ENCODE assay signal across 12 cellular contexts in genomic region chr15:58506064-58506490, GRCh38.
DNase-seq lines count a peak whose midpoint lies in the region; ATAC-seq and TF ChIP-seq lines count a peak whose summit lies in the region.
"Had no signal": no experiment of that assay in that cellular context is flagged by ENCODE, and none has a peak within 500 bp of the region (broad histone marks: within the 10 kb centered on the region; RNA-seq: fewer than 3 reads in every experiment).

No MANE protein-coding gene starts in this region.

- H3K27ac ChIP-seq in BLaER1 treated with 17β-estradiol and CSF1 and Interleukin-3, amounts not matched to agents 10 nM and 100 nM: peak overlapping the region in 4 of 11 experiments; percentile 18 to 50 (median 42); a peak in 6 of 22 replicates
- H3K27ac ChIP-seq in IMR-90 (ENCODE audit: insufficient read depth, low read length) (no peak overlapping the region), mammary epithelial cell (ENCODE audit: insufficient read depth, low read depth, low read length) (no peak overlapping the region)

- no peaks in the 10 kb centered on the region for H3K79me1 ChIP-seq in IMR-90 (ENCODE audit: low read depth in 1 of 2, low read length in 2 of 2)

- no peak overlapping the region for H3K23ac ChIP-seq in IMR-90 (ENCODE audit: low read depth, low read length)

- H4K8ac ChIP-seq in IMR-90 (ENCODE audit: low read depth in 2 of 2, low read length in 2 of 2): peak overlapping the region in 1 of 2 experiments; percentile 34; a peak in 1 of 4 replicates

- H3K4ac ChIP-seq in IMR-90 (ENCODE audit: low read depth, low read length): peak overlapping the region; percentile 65

- peak overlapping the region; percentile 2 to 83 (median 42); a peak in 21 of 22 replicates for H3K4me2 ChIP-seq in BLaER1 treated with 17β-estradiol and CSF1 and Interleukin-3, amounts not matched to agents 10 nM and 100 nM
- H3K4me2 ChIP-seq in IMR-90 (ENCODE audit: low read depth, low read length) (no peak overlapping the region), mammary epithelial cell (ENCODE audit: insufficient read depth, low read depth, low read length) (peak overlapping the region; percentile 4)

- peak overlapping the region; percentile 17 for H2AK9ac ChIP-seq in IMR-90 (replicated peaks; ENCODE audit: low read depth, low read length, poor library complexity)

- no peak overlapping the region for H3K18ac ChIP-seq in IMR-90 (ENCODE audit: low read depth, low read length)

- in situ Hi-C loops in IMR-90 (cut with MboI; ENCODE audit: low sequenced_read_pairs): no loop called here
- in situ Hi-C loops in mammary epithelial cell (cut with MboI; ENCODE audit: low sequenced_read_pairs in 2 of 2): no loop called here

- H3K36me3 ChIP-seq in BLaER1 treated with 17β-estradiol and CSF1 and Interleukin-3, amounts not matched to agents 10 nM and 100 nM: no peaks in the 10 kb centered on the region; a peak in 1 of 22 replicates
- H3K36me3 ChIP-seq in IMR-90 (ENCODE audit: control insufficient read depth, insufficient read depth, low read length) (no peaks in the 10 kb centered on the region), mammary epithelial cell (ENCODE audit: insufficient read depth, low read length) (no peaks in the 10 kb centered on the region), mucosa of descending colon (ENCODE audit: low read depth) (no peaks in the 10 kb centered on the region)

- peaks cover 38% of the 10 kb centered on the region for H3K27me3 Mint-ChIP-seq in stimulated activated memory B cell treated with anti-CD40 and anti-IgM and Interleukin-4, amounts not matched to agents 10 μg/mL and 1 μg/mL and 100 μg/mL, for 72 hours
- H3K27me3 Mint-ChIP-seq: stimulated activated naive CD8-positive, alpha-beta T cell treated with anti-CD3 and anti-CD28 coated beads, Interleukin-15, Interleukin-2, amounts not matched to agents 100 ng/mL and 50 ng/mL, for 24 hours had no signal

- H3K9ac ChIP-seq in BLaER1 treated with 17β-estradiol and CSF1 and Interleukin-3, amounts not matched to agents 10 nM and 100 nM: 0 out of 22 replicates have a peak overlapping the region, but pooled peaks of 1 of the 11 experiments have one; percentile 5
- no peak overlapping the region for H3K9ac ChIP-seq in IMR-90 (ENCODE audit: low read depth, low read length)
- H3K9ac ChIP-seq in mammary epithelial cell (ENCODE audit: insufficient read depth, low read length): no peak overlapping the region

- H2AFZ ChIP-seq in IMR-90 (replicated peaks; ENCODE audit: low read length, poor library complexity) (peak overlapping the region; percentile 54), mammary epithelial cell (ENCODE audit: low read depth, low read length) (peak overlapping the region; percentile 68)

- CTCF ChIA-PET in IMR-90 (lab: Yijun Ruan, JAX): no interaction called here
- CTCF ChIA-PET in mammary epithelial cell (lab: Charles Lee; ENCODE audit: low non-redundant PET): interaction anchor here (0.6 kb wide), 1 partner anchor 14 kb away, joined by 3 read pairs; no protein-coding TSS in a partner anchor
- CTCF ChIA-PET in HEK293T (lab: Yijun Ruan, JAX): no interaction called here

- no CpG with 5 or more reads among the region's 4 CpGs for WGBS in IMR-90 (ENCODE audit: extremely low coverage in 2 of 2, insufficient read length in 1 of 2), 2 experiments
- 28% methylated on average over 4 of the region's 4 CpGs for WGBS in mammary epithelial cell (ENCODE audit: low coverage, missing lambda C conversion rate)

- DNase-seq in IMR-90: no peak
- peak; percentile 17 for DNase-seq in mammary epithelial cell
- no peak for DNase-seq in mucosa of descending colon
- DNase-seq in HEK293T (ENCODE audit: extremely low spot score): no peak
- DNase-seq in NCI-H2171 (lab: John Stamatoyannopoulos, UW): no peak
- DNase-seq: KG1, NCI-H1694 treated with DMSO at 0.1 percent for 48 hours, SHP77 treated with DMSO at 0.1 percent for 48 hours had no signal

- peaks cover 11 to 35% (median 19%) of the 10 kb centered on the region in 11 experiments; a peak in 18 of 22 replicates for H3K9me3 ChIP-seq in BLaER1 treated with 17β-estradiol and CSF1 and Interleukin-3, amounts not matched to agents 10 nM and 100 nM (replicated peaks in 1 of 11)
- H3K9me3 ChIP-seq in IMR-90 (ENCODE audit: control insufficient read depth, insufficient read depth, low read length): no peaks in the 10 kb centered on the region
- no peaks in the 10 kb centered on the region for H3K9me3 ChIP-seq in mammary epithelial cell (replicated peaks; ENCODE audit: insufficient read depth, low read length)
- no peaks in the 10 kb centered on the region for H3K9me3 ChIP-seq in mucosa of descending colon

- no peak overlapping the region for H3K4me3 Mint-ChIP-seq in stimulated activated memory B cell treated with anti-CD40 and anti-IgM and Interleukin-4, amounts not matched to agents 10 μg/mL and 1 μg/mL and 100 μg/mL, for 72 hours
- H3K4me3 Mint-ChIP-seq: stimulated activated naive CD8-positive, alpha-beta T cell treated with anti-CD3 and anti-CD28 coated beads, Interleukin-15, Interleukin-2, amounts not matched to agents 100 ng/mL and 50 ng/mL, for 24 hours had no signal

- peak overlapping the region; percentile 82; the same call in 2 of the 3 replicates for H2BK15ac ChIP-seq in IMR-90 (ENCODE audit: low read depth, low read length)

- H2BK5ac ChIP-seq in IMR-90 (ENCODE audit: low read depth, low read length, poor library complexity, severe bottlenecking): no peak overlapping the region

- H4K91ac ChIP-seq in IMR-90 (ENCODE audit: insufficient read depth, low read depth, low read length): peak overlapping the region; percentile 53

- no peak for TF ChIP-seq POLR2A in IMR-90 (IDR thresholded peaks at IDR 0.05; ENCODE audit: low read depth, low read length)

- intact Hi-C loops in IMR-90 (cut with micrococcal nuclease) (no loop called here), mammary epithelial cell (cut with micrococcal nuclease) (no loop called here), mucosa of descending colon (cut with DNase I, micrococcal nuclease) (no loop called here)

- H3K4me1 ChIP-seq in BLaER1 treated with 17β-estradiol and CSF1 and Interleukin-3, amounts not matched to agents 10 nM and 100 nM: peaks cover 18 to 35% (median 26%) of the 10 kb centered on the region in 10 experiments
- H3K4me1 ChIP-seq in IMR-90 (ENCODE audit: control insufficient read depth, insufficient read depth, low read length) (peaks cover 2% of the 10 kb centered on the region; the same call in 1 of the 2 replicates), mammary epithelial cell (ENCODE audit: insufficient read depth, low read length) (peaks cover 22% of the 10 kb centered on the region), mucosa of descending colon (ENCODE audit: low read depth) (no peaks in the 10 kb centered on the region)

- dilution Hi-C loops in IMR-90 (cut with HindIII; ENCODE audit: low sequenced_read_pairs, unreplicated experiment) (no loop called here), mammary epithelial cell (cut with HindIII; ENCODE audit: low sequenced_read_pairs) (no loop called here)

- peak overlapping the region; percentile 71 for H2BK120ac ChIP-seq in IMR-90 (ENCODE audit: low read depth, low read length)

- no peaks in the 10 kb centered on the region for H4K20me1 ChIP-seq in BLaER1 treated with 17β-estradiol and CSF1 and Interleukin-3, amounts not matched to agents 10 nM and 100 nM
- no peaks in the 10 kb centered on the region for H4K20me1 ChIP-seq in IMR-90 (ENCODE audit: insufficient read depth, low read length)
- no peaks in the 10 kb centered on the region for H4K20me1 ChIP-seq in mammary epithelial cell (ENCODE audit: insufficient read depth, low read length)

- H2AK5ac ChIP-seq in IMR-90 (ENCODE audit: low read depth, low read length): peak overlapping the region; percentile 86

- BruUV-seq in IMR-90 (replicated peaks; lab: Mats Ljungman, UMichigan) (no TSS peak), mammary epithelial cell (replicated peaks; lab: Mats Ljungman, UMichigan) (no TSS peak)

- H3K4me3 ChIP-seq in BLaER1 treated with 17β-estradiol and CSF1 and Interleukin-3, amounts not matched to agents 10 nM and 100 nM: 0 out of 20 replicates have a peak overlapping the region, but pooled peaks of 1 of the 10 experiments have one; percentile 16
- H3K4me3 ChIP-seq in IMR-90 (ENCODE audit: insufficient read depth, low read depth, low read length): no peak overlapping the region
- no peak overlapping the region for H3K4me3 ChIP-seq in mammary epithelial cell (replicated peaks in 1 of 3; ENCODE audit: insufficient read depth in 1 of 3, low read depth in 2 of 3, low read length in 3 of 3)
- H3K4me3 ChIP-seq in mucosa of descending colon: no peak overlapping the region

- H4K5ac ChIP-seq in IMR-90 (ENCODE audit: low read depth, low read length): no peak overlapping the region

- H3K79me2 ChIP-seq in mammary epithelial cell (ENCODE audit: insufficient read depth, low read length): no peaks in the 10 kb centered on the region

- H3K9me1 ChIP-seq in IMR-90 (ENCODE audit: insufficient read depth, low read length): peaks cover 7% of the 10 kb centered on the region; the same call in 1 of the 2 replicates

- H3K9me3 Mint-ChIP-seq in stimulated activated memory B cell treated with anti-CD40 and anti-IgM and Interleukin-4, amounts not matched to agents 10 μg/mL and 1 μg/mL and 100 μg/mL, for 72 hours: no peaks in the 10 kb centered on the region
- H3K9me3 Mint-ChIP-seq: stimulated activated naive CD8-positive, alpha-beta T cell treated with anti-CD3 and anti-CD28 coated beads, Interleukin-15, Interleukin-2, amounts not matched to agents 100 ng/mL and 50 ng/mL, for 24 hours had no signal

- POLR2A ChIA-PET in IMR-90 (lab: Charles Lee; ENCODE audit: unreplicated experiment) (no interaction called here), HEK293T (lab: Yijun Ruan, JAX) (no interaction called here)

- H3K36me3 Mint-ChIP-seq in stimulated activated memory B cell treated with anti-CD40 and anti-IgM and Interleukin-4, amounts not matched to agents 10 μg/mL and 1 μg/mL and 100 μg/mL, for 72 hours: no peaks in the 10 kb centered on the region

- no peaks in the 10 kb centered on the region for H3K4me1 Mint-ChIP-seq in stimulated activated memory B cell treated with anti-CD40 and anti-IgM and Interleukin-4, amounts not matched to agents 10 μg/mL and 1 μg/mL and 100 μg/mL, for 72 hours

- H3K14ac ChIP-seq in IMR-90 (replicated peaks; ENCODE audit: low read depth, low read length): peak overlapping the region; percentile 89

- TF ChIP-seq RAD21 in IMR-90 (IDR thresholded peaks at IDR 0.05; ENCODE audit: low read length): no peak

- H3K27ac Mint-ChIP-seq in stimulated activated memory B cell treated with anti-CD40 and anti-IgM and Interleukin-4, amounts not matched to agents 10 μg/mL and 1 μg/mL and 100 μg/mL, for 72 hours: no peak overlapping the region
- H3K27ac Mint-ChIP-seq: stimulated activated naive CD8-positive, alpha-beta T cell treated with anti-CD3 and anti-CD28 coated beads, Interleukin-15, Interleukin-2, amounts not matched to agents 100 ng/mL and 50 ng/mL, for 24 hours had no signal

- TF ChIP-seq CTCF in IMR-90 (conservative IDR thresholded peaks at IDR 0.05; ENCODE audit: low read depth, low read length) (no peak), mammary epithelial cell (conservative IDR thresholded peaks at IDR 0.05 in 1 of 2, IDR thresholded peaks at IDR 0.05 in 1 of 2; ENCODE audit: extremely low read depth in 1 of 2, insufficient read depth in 1 of 2, low read depth in 1 of 2, low read length in 2 of 2) (no peak), mucosa of descending colon (IDR thresholded peaks at IDR 0.05) (no peak)

- peak overlapping the region; percentile 69 for H2BK20ac ChIP-seq in IMR-90 (ENCODE audit: low read depth, low read length)

- ATAC-seq in IMR-90 (ENCODE audit: low read depth) (no peak), mucosa of descending colon (peak; percentile 73), GM19452 (IDR thresholded peaks at IDR 0.05; ENCODE audit: unreplicated experiment) (no peak)
- no peak for ATAC-seq in stimulated activated memory B cell treated with anti-CD40 and anti-IgM and Interleukin-4, amounts not matched to agents 10 μg/mL and 1 μg/mL and 100 μg/mL, for 72 hours

- H3K27me3 ChIP-seq in BLaER1 treated with 17β-estradiol and CSF1 and Interleukin-3, amounts not matched to agents 10 nM and 100 nM: no peaks in the 10 kb centered on the region
- no peaks in the 10 kb centered on the region for H3K27me3 ChIP-seq in IMR-90 (ENCODE audit: control insufficient read depth, insufficient read depth, low read length)
- H3K27me3 ChIP-seq in mammary epithelial cell (ENCODE audit: insufficient read depth, low read length): no peaks in the 10 kb centered on the region

- no peak overlapping the region for H3K56ac ChIP-seq in IMR-90 (ENCODE audit: extremely low read depth, insufficient read depth, low read length)
